In genomic region chr1:168372307-168372706, GRCh38 we compare ENCODE assay signal across 32 cellular contexts.
"Had no signal": no experiment of that assay in that cellular context is flagged by ENCODE, and none has a peak within 500 bp of the region (broad histone marks: within the 10 kb centered on the region; RNA-seq: fewer than 3 reads in every experiment).

No MANE protein-coding gene starts in this region.

- H3K4me1 ChIP-seq: breast epithelium, lower lobe of right lung, neural progenitor cell, parathyroid adenoma, psoas muscle, testis, transverse colon had no signal

- ATAC-seq: activated CD8-positive, alpha-beta T cell treated with anti-CD3 and anti-CD28 coated beads for 36 hours; activated naive CD8-positive, alpha-beta T cell treated with anti-CD3 and anti-CD28 coated beads, Interleukin-2, amount 50 U/mL, for 24 hours; activated T-cell treated with anti-CD3 and anti-CD28 coated beads, Interleukin-2, amount 50 U/mL, for 4 hours; activated T-helper 17 cell treated with anti-CD3 and anti-CD28 coated beads, Interleukin-2, amount 50 U/mL, for 72 hours; effector memory CD8-positive, alpha-beta T cell; esophagus mucosa; left lobe of liver; natural killer cell; psoas muscle; stimulated activated naive B cell treated with anti-CD40 and anti-IgM and Interleukin-4, amounts not matched to agents 10 μg/mL and 1 μg/mL and 100 μg/mL, for 72 hours had no signal

- H3K4me3 ChIP-seq: breast epithelium, lower lobe of right lung, neural progenitor cell, psoas muscle, smooth muscle cell, testis, transverse colon had no signal

- H3K9me3 Mint-ChIP-seq: activated B cell treated with CpG ODN at 0.5 μM for 24 hours; activated CD8-positive, alpha-beta T cell treated with anti-CD3 and anti-CD28 coated beads for 36 hours; activated naive CD8-positive, alpha-beta T cell treated with anti-CD3 and anti-CD28 coated beads, Interleukin-2, amount 50 U/mL, for 24 hours; activated T-cell treated with anti-CD3 and anti-CD28 coated beads, Interleukin-2, amount 50 U/mL, for 4 hours; activated T-helper 17 cell treated with anti-CD3 and anti-CD28 coated beads, Interleukin-2, amount 50 U/mL, for 72 hours; central memory CD8-positive, alpha-beta T cell; effector memory CD8-positive, alpha-beta T cell; natural killer cell; neural progenitor cell; stimulated activated naive B cell treated with anti-CD40 and anti-IgM and Interleukin-4, amounts not matched to agents 10 μg/mL and 1 μg/mL and 100 μg/mL, for 72 hours; T-helper 1 cell treated with Interleukin-12 subunit alpha and Interleukin-12 subunit beta and Interleukin-4 antibody, amounts not matched to agents 30 μg/mL and 1 μg/mL, for 36 hours had no signal

- H3K27me3 ChIP-seq: breast epithelium, neural progenitor cell, testis, transverse colon had no signal

- H3K36me3 ChIP-seq: breast epithelium, lower lobe of right lung, neural progenitor cell, transverse colon had no signal

- H3K27ac ChIP-seq: breast epithelium, lower lobe of right lung, neural progenitor cell, parathyroid adenoma, psoas muscle, testis, transverse colon had no signal

- H3K4me1 Mint-ChIP-seq: activated B cell treated with CpG ODN at 0.5 μM for 24 hours; activated naive CD8-positive, alpha-beta T cell treated with anti-CD3 and anti-CD28 coated beads, Interleukin-2, amount 50 U/mL, for 24 hours; activated T-helper 17 cell treated with anti-CD3 and anti-CD28 coated beads, Interleukin-2, amount 50 U/mL, for 72 hours; natural killer cell; stimulated activated naive B cell treated with anti-CD40 and anti-IgM and Interleukin-4, amounts not matched to agents 10 μg/mL and 1 μg/mL and 100 μg/mL, for 72 hours had no signal

- H3K9me3 ChIP-seq: breast epithelium, lower lobe of right lung, psoas muscle, testis, transverse colon had no signal

- H3K27ac Mint-ChIP-seq: activated B cell treated with CpG ODN at 0.5 μM for 24 hours; activated CD8-positive, alpha-beta T cell treated with anti-CD3 and anti-CD28 coated beads for 36 hours; activated naive CD8-positive, alpha-beta T cell treated with anti-CD3 and anti-CD28 coated beads, Interleukin-2, amount 50 U/mL, for 24 hours; activated T-helper 17 cell treated with anti-CD3 and anti-CD28 coated beads, Interleukin-2, amount 50 U/mL, for 72 hours; effector memory CD8-positive, alpha-beta T cell; natural killer cell; neural progenitor cell; stimulated activated naive B cell treated with anti-CD40 and anti-IgM and Interleukin-4, amounts not matched to agents 10 μg/mL and 1 μg/mL and 100 μg/mL, for 72 hours; T-helper 1 cell treated with Interleukin-12 subunit alpha and Interleukin-12 subunit beta and Interleukin-4 antibody, amounts not matched to agents 30 μg/mL and 1 μg/mL, for 36 hours had no signal

- DNase-seq: activated B cell treated with CpG ODN at 0.5 μM for 24 hours; activated CD4-positive, alpha-beta T cell treated with anti-CD3 and anti-CD28 coated beads, Interleukin-2, amount 50 U/mL, for 1 hour; activated CD8-positive, alpha-beta T cell treated with anti-CD3 and anti-CD28 coated beads for 36 hours; activated gamma-delta T cell treated with Interleukin-2 at 50 U/mL for 16 hours; activated naive CD4-positive, alpha-beta T cell treated with anti-CD3 and anti-CD28 coated beads, Interleukin-2, amount 50 U/mL, for 16 hours; activated naive CD8-positive, alpha-beta T cell treated with anti-CD3 and anti-CD28 coated beads, Interleukin-2, amount 50 U/mL, for 24 hours; activated T-cell treated with anti-CD3 and anti-CD28 coated beads, Interleukin-2, amount 50 U/mL, for 4 hours; effector memory CD8-positive, alpha-beta T cell; foreskin fibroblast; hypothalamus; lower lobe of right lung; mesenchymal stem cell; natural killer cell; occipital lobe; psoas muscle; stimulated activated CD4-positive, alpha-beta T cell treated with anti-CD3 and anti-CD28 coated beads, Interleukin-1b, Interleukin-23, amount 100 ng/mL, for 48 hours; stimulated activated CD4-positive, alpha-beta T cell treated with anti-CD3 and anti-CD28 coated beads, Interleukin-4, amount 100 ng/mL, for 4 hours; stimulated activated CD8-positive, alpha-beta memory T cell treated with anti-CD3 and anti-CD28 coated beads, Interleukin-4, amount 100 ng/mL, for 48 hours; stimulated activated naive B cell treated with anti-CD40 and anti-IgM and Interleukin-4, amounts not matched to agents 10 μg/mL and 1 μg/mL and 100 μg/mL, for 72 hours; SW 1271; T-helper 9 cell; testis; transverse colon had no signal

- H3K4me3 Mint-ChIP-seq: activated B cell treated with CpG ODN at 0.5 μM for 24 hours; activated CD8-positive, alpha-beta T cell treated with anti-CD3 and anti-CD28 coated beads for 36 hours; activated naive CD8-positive, alpha-beta T cell treated with anti-CD3 and anti-CD28 coated beads, Interleukin-2, amount 50 U/mL, for 24 hours; activated T-cell treated with anti-CD3 and anti-CD28 coated beads, Interleukin-2, amount 50 U/mL, for 4 hours; activated T-helper 17 cell treated with anti-CD3 and anti-CD28 coated beads, Interleukin-2, amount 50 U/mL, for 72 hours; central memory CD8-positive, alpha-beta T cell; effector memory CD8-positive, alpha-beta T cell; natural killer cell; neural progenitor cell; stimulated activated naive B cell treated with anti-CD40 and anti-IgM and Interleukin-4, amounts not matched to agents 10 μg/mL and 1 μg/mL and 100 μg/mL, for 72 hours; T-helper 1 cell treated with Interleukin-12 subunit alpha and Interleukin-12 subunit beta and Interleukin-4 antibody, amounts not matched to agents 30 μg/mL and 1 μg/mL, for 36 hours had no signal

- H3K36me3 Mint-ChIP-seq: natural killer cell; neural progenitor cell; stimulated activated naive B cell treated with anti-CD40 and anti-IgM and Interleukin-4, amounts not matched to agents 10 μg/mL and 1 μg/mL and 100 μg/mL, for 72 hours had no signal
